ENCODE assay signal across 31 cellular contexts in genomic region chr5:80584770-80585169, GRCh38. TPM values are rescaled to one million over a fixed set of nuclear protein-coding genes. Genes with fewer than 3 reads are reported as not detected.
"Had no signal": no experiment of that assay in that cellular context is flagged by ENCODE, and none has a peak within 500 bp of the region (broad histone marks: within the 10 kb centered on the region; RNA-seq: fewer than 3 reads in every experiment).

No MANE protein-coding gene starts in this region.

- H3K4me3 Mint-ChIP-seq: stimulated activated effector memory CD8-positive, alpha-beta T cell treated with anti-CD3 and anti-CD28 coated beads, Interleukin-12 subunit alpha, Interleukin-12 subunit beta, amount 100 ng/mL, for 72 hours; stimulated activated memory B cell treated with anti-CD40 and anti-IgM and Interleukin-4, amounts not matched to agents 10 μg/mL and 1 μg/mL and 100 μg/mL, for 72 hours; stimulated activated naive B cell treated with anti-CD40 and anti-IgM and Interleukin-4, amounts not matched to agents 10 μg/mL and 1 μg/mL and 100 μg/mL, for 72 hours; stimulated activated naive CD8-positive, alpha-beta T cell treated with anti-CD3 and anti-CD28 coated beads, Interleukin-15, amount 100 ng/mL, for 72 hours; stimulated activated naive CD8-positive, alpha-beta T cell treated with anti-CD3 and anti-CD28 coated beads, Interleukin-15, Interleukin-2, amounts not matched to agents 100 ng/mL and 50 ng/mL, for 24 hours; type B pancreatic cell had no signal

- H3K27me3 Mint-ChIP-seq: type B pancreatic cell had no signal

- H3K4me3 ChIP-seq: suprapubic skin, testis, thoracic aorta, thyroid gland, tibial artery, tibial nerve, transverse colon, upper lobe of left lung, upper lobe of right lung, uterus, vagina had no signal

- H3K27me3 ChIP-seq: suprapubic skin, testis, thyroid gland, tibial artery, tibial nerve, transverse colon, upper lobe of left lung, upper lobe of right lung, uterus, vagina had no signal

- H3K27ac Mint-ChIP-seq: stimulated activated effector memory CD8-positive, alpha-beta T cell treated with anti-CD3 and anti-CD28 coated beads, Interleukin-12 subunit alpha, Interleukin-12 subunit beta, amount 100 ng/mL, for 72 hours; stimulated activated memory B cell treated with anti-CD40 and anti-IgM and Interleukin-4, amounts not matched to agents 10 μg/mL and 1 μg/mL and 100 μg/mL, for 72 hours; stimulated activated naive B cell treated with anti-CD40 and anti-IgM and Interleukin-4, amounts not matched to agents 10 μg/mL and 1 μg/mL and 100 μg/mL, for 72 hours; stimulated activated naive CD8-positive, alpha-beta T cell treated with anti-CD3 and anti-CD28 coated beads, Interleukin-15, amount 100 ng/mL, for 72 hours; stimulated activated naive CD8-positive, alpha-beta T cell treated with anti-CD3 and anti-CD28 coated beads, Interleukin-15, Interleukin-2, amounts not matched to agents 100 ng/mL and 50 ng/mL, for 24 hours; type B pancreatic cell had no signal

- DNase-seq: stimulated activated CD4-positive, alpha-beta T cell treated with anti-CD3 and anti-CD28 coated beads, Interleukin-2, amount 100 ng/mL, for 48 hours; stimulated activated CD4-positive, alpha-beta T cell treated with anti-CD3 and anti-CD28 coated beads, Interleukin-4, amount 100 ng/mL, for 1 hour; stimulated activated CD4-positive, alpha-beta T cell treated with anti-CD3 and anti-CD28 coated beads, Interleukin-4, amount 100 ng/mL, for 24 hours; stimulated activated CD4-positive, alpha-beta T cell treated with anti-CD3 and anti-CD28 coated beads, Interleukin-4, amount 100 ng/mL, for 4 hours; stimulated activated CD8-positive, alpha-beta memory T cell treated with anti-CD3 and anti-CD28 coated beads, Interleukin-4, amount 100 ng/mL, for 48 hours; stimulated activated naive B cell treated with anti-CD40 and anti-IgM and Interleukin-4, amounts not matched to agents 10 μg/mL and 1 μg/mL and 100 μg/mL, for 72 hours; stimulated activated naive CD4-positive, alpha-beta T cell; stimulated activated naive CD4-positive, alpha-beta T cell treated with Interleukin-2 at 50 U/mL for 16 hours; stimulated activated naive CD8-positive, alpha-beta T cell treated with anti-CD3 and anti-CD28 coated beads, Interleukin-15, amount 100 ng/mL, for 72 hours; stimulated activated naive CD8-positive, alpha-beta T cell treated with anti-CD3 and anti-CD28 coated beads, Interleukin-15, Interleukin-2, amounts not matched to agents 100 U/mL and 50 U/mL, for 24 hours; substantia nigra; testis; thyroid gland; tibial artery; transverse colon; trophoblast cell; upper lobe of left lung; upper lobe of right lung; uterus had no signal

- H3K36me3 Mint-ChIP-seq: stimulated activated effector memory CD8-positive, alpha-beta T cell treated with anti-CD3 and anti-CD28 coated beads, Interleukin-12 subunit alpha, Interleukin-12 subunit beta, amount 100 ng/mL, for 72 hours; stimulated activated memory B cell treated with anti-CD40 and anti-IgM and Interleukin-4, amounts not matched to agents 10 μg/mL and 1 μg/mL and 100 μg/mL, for 72 hours; stimulated activated naive B cell treated with anti-CD40 and anti-IgM and Interleukin-4, amounts not matched to agents 10 μg/mL and 1 μg/mL and 100 μg/mL, for 72 hours; type B pancreatic cell had no signal

- H3K27ac ChIP-seq: suprapubic skin, testis, thoracic aorta, thyroid gland, tibial artery, tibial nerve, transverse colon, upper lobe of left lung, upper lobe of right lung, uterus, vagina had no signal

- H3K4me1 Mint-ChIP-seq: stimulated activated effector memory CD8-positive, alpha-beta T cell treated with anti-CD3 and anti-CD28 coated beads, Interleukin-12 subunit alpha, Interleukin-12 subunit beta, amount 100 ng/mL, for 72 hours; stimulated activated memory B cell treated with anti-CD40 and anti-IgM and Interleukin-4, amounts not matched to agents 10 μg/mL and 1 μg/mL and 100 μg/mL, for 72 hours; stimulated activated naive B cell treated with anti-CD40 and anti-IgM and Interleukin-4, amounts not matched to agents 10 μg/mL and 1 μg/mL and 100 μg/mL, for 72 hours; stimulated activated naive CD8-positive, alpha-beta T cell treated with anti-CD3 and anti-CD28 coated beads, Interleukin-15, amount 100 ng/mL, for 72 hours had no signal

- H3K4me1 ChIP-seq: suprapubic skin, testis, thyroid gland, tibial artery, tibial nerve, transverse colon, upper lobe of left lung, upper lobe of right lung, uterus, vagina had no signal

- ATAC-seq: stimulated activated effector memory CD8-positive, alpha-beta T cell treated with anti-CD3 and anti-CD28 coated beads, Interleukin-12 subunit alpha, Interleukin-12 subunit beta, amount 100 ng/mL, for 72 hours; stimulated activated memory B cell treated with anti-CD40 and anti-IgM and Interleukin-4, amounts not matched to agents 10 μg/mL and 1 μg/mL and 100 μg/mL, for 72 hours; stimulated activated naive B cell treated with anti-CD40 and anti-IgM and Interleukin-4, amounts not matched to agents 10 μg/mL and 1 μg/mL and 100 μg/mL, for 72 hours; stimulated activated naive CD8-positive, alpha-beta T cell treated with anti-CD3 and anti-CD28 coated beads, Interleukin-15, amount 100 ng/mL, for 72 hours; stimulated activated naive CD8-positive, alpha-beta T cell treated with anti-CD3 and anti-CD28 coated beads, Interleukin-15, Interleukin-2, amounts not matched to agents 100 U/mL and 50 U/mL, for 24 hours; upper lobe of right lung had no signal

- FAIRE-seq: urothelium cell line had no signal

- H3K9me3 ChIP-seq: suprapubic skin, testis, thoracic aorta, thyroid gland, tibial artery, tibial nerve, transverse colon, upper lobe of left lung, upper lobe of right lung, uterus, vagina had no signal

- H3K36me3 ChIP-seq: suprapubic skin, thoracic aorta, thyroid gland, tibial artery, tibial nerve, transverse colon, upper lobe of left lung, upper lobe of right lung, uterus, vagina had no signal

- H3K9me3 Mint-ChIP-seq: stimulated activated effector memory CD8-positive, alpha-beta T cell treated with anti-CD3 and anti-CD28 coated beads, Interleukin-12 subunit alpha, Interleukin-12 subunit beta, amount 100 ng/mL, for 72 hours; stimulated activated memory B cell treated with anti-CD40 and anti-IgM and Interleukin-4, amounts not matched to agents 10 μg/mL and 1 μg/mL and 100 μg/mL, for 72 hours; stimulated activated naive CD8-positive, alpha-beta T cell treated with anti-CD3 and anti-CD28 coated beads, Interleukin-15, amount 100 ng/mL, for 72 hours had no signal

RNA-seq across cellular contexts. Expression of gene ANKRD34B, which starts 14.7 kb away (rescaled TPM):
- total RNA-seq: subcutaneous adipose tissue, suprapubic skin, thoracic aorta, thyroid gland, tibial nerve, transverse colon, ureter, urinary bladder, uterus, vagina had no signal
- polyA plus RNA-seq: urinary bladder had no signal
